In genomic region chr9:86099695-86100364, GRCh38 we compare ENCODE assay signal across 8 cellular contexts. TPM values are rescaled to one million over a fixed set of nuclear protein-coding genes. Genes with fewer than 3 reads are reported as not detected.
A peak's percentile ranks its signal among the peaks of the same experiment; 100 is the strongest.
DNase-seq lines count a peak whose midpoint lies in the region; ATAC-seq lines count a peak whose summit lies in the region.

No MANE protein-coding gene starts in this region.

- H3K9me3 ChIP-seq in effector memory CD4-positive, alpha-beta T cell (ENCODE audit: control insufficient read depth, low read length), result no peaks in the 10 kb centered on the region
- no peaks in the 10 kb centered on the region for H3K9me3 ChIP-seq in mesenchymal stem cell (ENCODE audit: control insufficient read depth, low read length)

- H2BK12ac ChIP-seq in mesenchymal stem cell (ENCODE audit: low read length in 2 of 2), result peak overlapping the region in 1 of 2 experiments; percentile 51

- peak overlapping the region; percentile 27 for H4K8ac ChIP-seq in mesenchymal stem cell (ENCODE audit: low read length)

- peak overlapping the region in 1 of 2 experiments; percentile 19 for H3K4ac ChIP-seq in mesenchymal stem cell (ENCODE audit: low read depth in 1 of 2, low read length in 2 of 2)

- H3K4me3 ChIP-seq in effector memory CD4-positive, alpha-beta T cell (ENCODE audit: insufficient read depth, low read depth, low read length, poor library complexity, severe bottlenecking), result peak overlapping the region; percentile 49
- peak overlapping the region; percentile 84 to 87 for H3K4me3 ChIP-seq in mesenchymal stem cell (ENCODE audit: insufficient read depth in 1 of 2, low read depth in 1 of 2, low read length in 2 of 2)

- peak overlapping the region in 1 of 2 experiments; percentile 97 for H3K18ac ChIP-seq in mesenchymal stem cell (ENCODE audit: low read depth in 1 of 2, low read length in 2 of 2)

- no peak overlapping the region for H2BK5ac ChIP-seq in mesenchymal stem cell (ENCODE audit: low read depth, low read length, poor library complexity, severe bottlenecking)

- H3K79me1 ChIP-seq in mesenchymal stem cell (replicated peaks; ENCODE audit: low read length, poor library complexity, severe bottlenecking), result peaks cover 14% of the 10 kb centered on the region

- peak; percentile 30 for DNase-seq in Caki2 (ENCODE audit: low read depth)
- peak; percentile 9 for DNase-seq in SKM-1 treated with dmso at 0.1 percent for 144 hours (lab: John Stamatoyannopoulos, UW; ENCODE audit: unreplicated experiment)
- no peak for DNase-seq in effector memory CD4-positive, alpha-beta T cell
- peak; percentile 80 for DNase-seq in mesenchymal stem cell
- DNase-seq in stromal cell of bone marrow (ENCODE audit: low read depth), result peak; percentile 65
- DNase-seq in NK-92 treated with Interleukin-12 subunit alpha and Interleukin-12 subunit beta, amount 100 ng/mL, for 24 hours (lab: John Stamatoyannopoulos, UW), result no peak
- no peak for DNase-seq in NK-92 (lab: John Stamatoyannopoulos, UW; ENCODE audit: unreplicated experiment)

- H3K23ac ChIP-seq in mesenchymal stem cell (ENCODE audit: low read length in 2 of 2), result peak overlapping the region in 1 of 2 experiments; percentile 89

- 1% methylated on average over 37 of the region's 47 CpGs for WGBS in mesenchymal stem cell

- peak overlapping the region; percentile 92 for H3K9ac ChIP-seq in mesenchymal stem cell (ENCODE audit: low read length)

- H4K91ac ChIP-seq in mesenchymal stem cell (ENCODE audit: low read length), result no peak overlapping the region

- peak overlapping the region; percentile 98 for H3K4me2 ChIP-seq in mesenchymal stem cell (ENCODE audit: low read length, poor library complexity, severe bottlenecking)

- H2BK15ac ChIP-seq in mesenchymal stem cell (ENCODE audit: low read depth, poor library complexity, severe bottlenecking), result no peak overlapping the region

- no peak overlapping the region for H2BK120ac ChIP-seq in mesenchymal stem cell (ENCODE audit: low read depth, low read length)

- ATAC-seq in HG02885 (IDR thresholded peaks at IDR 0.05; ENCODE audit: poor library complexity, unreplicated experiment), result peak; percentile 34

- in situ Hi-C loops in Caki2 (cut with HindIII; ENCODE audit: low pct_unique_long_range_greater_than_20kb, low sequenced_read_pairs), result no loop called here

- H3K14ac ChIP-seq in mesenchymal stem cell (ENCODE audit: low read length in 2 of 2), result no peak overlapping the region

- no peak overlapping the region for H3K27ac ChIP-seq in effector memory CD4-positive, alpha-beta T cell (ENCODE audit: insufficient read depth, low read length, poor library complexity, severe bottlenecking)
- peak overlapping the region; percentile 33 for H3K27ac ChIP-seq in mesenchymal stem cell (ENCODE audit: low read length, poor library complexity, severe bottlenecking)

- peaks cover 8% of the 10 kb centered on the region for H3K27me3 ChIP-seq in effector memory CD4-positive, alpha-beta T cell (replicated peaks; ENCODE audit: control insufficient read depth, insufficient read depth, low read length, poor library complexity, severe bottlenecking)
- H3K27me3 ChIP-seq in mesenchymal stem cell (ENCODE audit: control insufficient read depth in 1 of 2, insufficient read depth in 1 of 2, low read length in 2 of 2), result no peaks in the 10 kb centered on the region

- no peaks in the 10 kb centered on the region for H3K36me3 ChIP-seq in effector memory CD4-positive, alpha-beta T cell (ENCODE audit: control insufficient read depth, insufficient read depth, low read length)
- peaks cover 0 to 3% of the 10 kb centered on the region in 2 experiments for H3K36me3 ChIP-seq in mesenchymal stem cell (ENCODE audit: control insufficient read depth in 1 of 2, insufficient read depth in 2 of 2, low read depth in 1 of 2, low read length in 2 of 2)

- H2AK5ac ChIP-seq in mesenchymal stem cell (ENCODE audit: low read length, severe bottlenecking), result no peak overlapping the region

- H3K4me1 ChIP-seq in effector memory CD4-positive, alpha-beta T cell (ENCODE audit: control insufficient read depth, insufficient read depth, low read length, poor library complexity, severe bottlenecking), result no peaks in the 10 kb centered on the region
- H3K4me1 ChIP-seq in mesenchymal stem cell (ENCODE audit: control insufficient read depth, insufficient read depth, low read depth, low read length), result peaks cover 5% of the 10 kb centered on the region

- H2AFZ ChIP-seq in mesenchymal stem cell (ENCODE audit: low read depth, low read length), result peak overlapping the region; percentile 48

RNA-seq across cellular contexts. Expression of gene GOLM1, which starts 0.5 kb away (rescaled TPM):
- total RNA-seq in Caki2 (2014; rRNA removed; shearing (Covaris generic); ENCODE audit: low replicate concordance), result 44.4 and 57.4 TPM in 2 replicates
- polyA plus RNA-seq in mesenchymal stem cell (2013, experiment 1 of 2), result 113 TPM
- 115 TPM for polyA plus RNA-seq in mesenchymal stem cell (2013, experiment 2 of 2)

Comparison
In these comparisons a context has a peak if more than half of its experiments do, and no peak if none do; other contexts are left out.
1. DNase-seq: peak in Caki2 (single experiment), SKM-1 treated with dmso at 0.1 percent for 144 hours (single experiment), mesenchymal stem cell (single experiment) and stromal cell of bone marrow (single experiment); none in effector memory CD4-positive, alpha-beta T cell (0 of 3), NK-92 treated with Interleukin-12 subunit alpha and Interleukin-12 subunit beta, amount 100 ng/mL, for 24 hours (single experiment) and NK-92 (single experiment).